14 cellular contexts compared by ENCODE assay signal in the genomic region with DNA sequence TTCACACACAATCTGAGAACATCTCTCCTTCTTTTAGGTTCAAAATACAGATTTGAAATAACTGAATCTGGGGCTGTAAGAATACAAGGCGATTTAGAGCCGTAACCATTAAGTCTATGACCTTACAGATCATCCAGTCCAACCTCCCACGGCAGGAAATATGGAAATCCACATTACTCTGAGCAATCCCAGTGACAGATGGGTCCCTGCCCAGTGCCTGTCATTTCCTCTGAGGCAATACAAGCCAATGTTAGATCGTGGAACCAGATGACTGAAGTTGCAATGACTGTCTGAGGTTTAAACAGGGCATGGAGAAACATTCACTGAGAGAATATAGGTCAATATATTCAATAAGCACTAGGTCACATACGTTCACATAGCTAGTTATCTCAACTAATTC.
"Had no signal": no experiment of that assay in that cellular context is flagged by ENCODE, and none has a peak within 500 bp of the region (broad histone marks: within the 10 kb centered on the region; RNA-seq: fewer than 3 reads in every experiment).

No MANE protein-coding gene starts in this region.

- ATAC-seq: activated CD4-positive, alpha-beta T cell treated with anti-CD3 and anti-CD28 coated beads for 36 hours; left ventricle myocardium superior; stimulated activated effector memory CD8-positive, alpha-beta T cell treated with anti-CD3 and anti-CD28 coated beads, Interleukin-12 subunit alpha, Interleukin-12 subunit beta, amount 100 ng/mL, for 72 hours had no signal

- H3K27ac ChIP-seq: thoracic aorta, WERI-Rb-1 had no signal

- H3K36me3 ChIP-seq: thoracic aorta, WERI-Rb-1 had no signal

- DNase-seq: activated CD4-positive, alpha-beta memory T cell treated with anti-CD3 and anti-CD28 coated beads, Interleukin-2, amount 10 ng/mL, durations not matched to agents 7 days and 5 days; activated CD4-positive, alpha-beta T cell treated with anti-CD3 and anti-CD28 coated beads for 36 hours; activated naive CD4-positive, alpha-beta T cell treated with anti-CD3 and anti-CD28 coated beads, Interleukin-2, amount 10 ng/mL, durations not matched to agents 7 days and 5 days; activated T-cell treated with anti-CD3 and anti-CD28 coated beads, Interleukin-2, amount 50 U/mL, for 24 hours; cortex of kidney; effector CD4-positive, alpha-beta T cell; hippocampal formation; left ventricle myocardium superior; mesendoderm; retina; T-helper 1 cell; WERI-Rb-1 had no signal

- H3K9me3 ChIP-seq: thoracic aorta had no signal

- H3K4me3 ChIP-seq: thoracic aorta had no signal
